9 cellular contexts compared by ENCODE assay signal in genomic region chr3:12558706-12559105, GRCh38. TPM values are rescaled to one million over a fixed set of nuclear protein-coding genes. Genes with fewer than 3 reads are reported as not detected.
DNase-seq lines count a peak whose midpoint lies in the region; ATAC-seq and TF ChIP-seq lines count a peak whose summit lies in the region.
"Had no signal": no experiment of that assay in that cellular context is flagged by ENCODE, and none has a peak within 500 bp of the region (broad histone marks: within the 10 kb centered on the region; RNA-seq: fewer than 3 reads in every experiment).

No MANE protein-coding gene starts in this region.

- H3K79me2 ChIP-seq in KMS-11 (ENCODE audit: insufficient read depth, low read depth): peaks cover 46% of the 10 kb centered on the region

- no peak for TF ChIP-seq EP300 in gastroesophageal sphincter (IDR thresholded peaks at IDR 0.05)

- peak overlapping the region in 5 of 8 donors; percentile 10 to 96 (median 85) for H3K27ac Mint-ChIP-seq in CD8-positive, alpha-beta memory T cell
- H3K27ac Mint-ChIP-seq in neural crest cell (ENCODE audit: unreplicated experiment): no peak overlapping the region

- H3K36me3 Mint-ChIP-seq in CD8-positive, alpha-beta memory T cell: peaks cover 0 to 11% (median 0%) of the 10 kb centered on the region in 3 donors
- no peaks in the 10 kb centered on the region for H3K36me3 Mint-ChIP-seq in neural crest cell (ENCODE audit: low read depth)

- CTCF ChIA-PET in CD8-positive, alpha-beta memory T cell (lab: Charles Lee): no interaction called here

- H2AFZ ChIP-seq in KMS-11 (ENCODE audit: low read depth): no peak overlapping the region

- H3K4me2 ChIP-seq in KMS-11: peak overlapping the region; percentile 78; the same call in 1 of the 2 replicates

- peaks cover 0 to 2% (median 0%) of the 10 kb centered on the region in 5 donors for H3K9me3 Mint-ChIP-seq in CD8-positive, alpha-beta memory T cell
- H3K9me3 Mint-ChIP-seq in neural crest cell: no peaks in the 10 kb centered on the region

- H3K27me3 Mint-ChIP-seq in CD8-positive, alpha-beta memory T cell: peaks cover 19 to 21% of the 10 kb centered on the region in 2 donors
- peaks cover 9% of the 10 kb centered on the region for H3K27me3 Mint-ChIP-seq in neural crest cell (ENCODE audit: low read depth)

- intact Hi-C loops in esophagus squamous epithelium (cut with DNase I): no loop called here
- intact Hi-C loops in posterior vena cava (cut with DNase I): loop anchor here in 1 of 2 donors (5.0 kb wide), 1 partner anchor 104 kb away; the partner anchor contains the start of gene RAF1

- no peak for DNase-seq in CD8-positive, alpha-beta memory T cell
- no peak for DNase-seq in coronary artery (ENCODE audit: low spot score)
- no peak for DNase-seq in neural crest cell (ENCODE audit: low read depth, low spot score)
- no peak for DNase-seq in esophagus squamous epithelium (lab: John Stamatoyannopoulos, UW)
- no peak for DNase-seq in posterior vena cava (ENCODE audit: low spot score)
- no peak for DNase-seq in AML-193 (lab: John Stamatoyannopoulos, UW)

- peaks cover 63 to 80% (median 74%) of the 10 kb centered on the region in 3 donors for H3K4me1 Mint-ChIP-seq in CD8-positive, alpha-beta memory T cell
- H3K4me1 Mint-ChIP-seq in neural crest cell: peaks cover 56% of the 10 kb centered on the region

- H3K4me3 ChIP-seq in CD8-positive, alpha-beta memory T cell (ENCODE audit: low read length): peak overlapping the region; percentile 72
- H3K4me3 ChIP-seq in KMS-11 (IDR thresholded peaks at IDR 0.05; ENCODE audit: insufficient read depth, low read depth, low read length) (no peak overlapping the region), coronary artery (peak overlapping the region; percentile 91), esophagus squamous epithelium (peak overlapping the region in 2 of 4 donors; percentile 94 to 96), gastroesophageal sphincter (peak overlapping the region in 1 of 2 donors; percentile 84)

- TF ChIP-seq CTCF in KMS-11 (conservative IDR thresholded peaks at IDR 0.05; ENCODE audit: low read depth, low read length) (no peak), coronary artery (IDR thresholded peaks at IDR 0.05) (no peak), neural crest cell (conservative IDR thresholded peaks at IDR 0.05) (no peak), esophagus squamous epithelium (IDR thresholded peaks at IDR 0.05) (no peak), gastroesophageal sphincter (IDR thresholded peaks at IDR 0.05) (no peak)

- POLR2A ChIA-PET in CD8-positive, alpha-beta memory T cell (lab: Charles Lee): no interaction called here

- H3K4me3 Mint-ChIP-seq in CD8-positive, alpha-beta memory T cell: peak overlapping the region in 6 of 7 donors; percentile 87 to 99 (median 91)
- peak overlapping the region; percentile 89 for H3K4me3 Mint-ChIP-seq in neural crest cell

- TF ChIP-seq POLR2A in esophagus squamous epithelium (IDR thresholded peaks at IDR 0.05): no peak
- TF ChIP-seq POLR2A in gastroesophageal sphincter (IDR thresholded peaks at IDR 0.05): no peak

- H4K20me1 ChIP-seq in KMS-11 (ENCODE audit: insufficient read depth): peaks cover 9% of the 10 kb centered on the region; the same call in 1 of the 2 replicates

- H3K4me1 ChIP-seq in CD8-positive, alpha-beta memory T cell (ENCODE audit: insufficient read depth, low read length): peaks cover 40% of the 10 kb centered on the region
- H3K4me1 ChIP-seq in KMS-11 (ENCODE audit: low read depth, poor library complexity, severe bottlenecking) (peaks cover 32% of the 10 kb centered on the region), esophagus squamous epithelium (peaks cover 0 to 74% (median 25%) of the 10 kb centered on the region in 3 donors), gastroesophageal sphincter (peaks cover 11 to 74% (median 35%) of the 10 kb centered on the region in 3 donors)

- H3K27ac ChIP-seq in CD8-positive, alpha-beta memory T cell (ENCODE audit: low read depth, low read length): no peak overlapping the region
- H3K27ac ChIP-seq in KMS-11: no peak overlapping the region
- H3K27ac ChIP-seq in coronary artery: no peak overlapping the region
- no peak overlapping the region for H3K27ac ChIP-seq in esophagus squamous epithelium
- no peak overlapping the region for H3K27ac ChIP-seq in gastroesophageal sphincter

- peaks cover 12% of the 10 kb centered on the region for H3K27me3 ChIP-seq in CD8-positive, alpha-beta memory T cell (ENCODE audit: insufficient read depth, low read length, poor library complexity, severe bottlenecking)
- H3K27me3 ChIP-seq in KMS-11 (ENCODE audit: insufficient read depth, low read depth): no peaks in the 10 kb centered on the region
- H3K27me3 ChIP-seq in esophagus squamous epithelium: peaks cover 0 to 15% (median 0%) of the 10 kb centered on the region in 4 donors
- H3K27me3 ChIP-seq in gastroesophageal sphincter: peaks cover 12% of the 10 kb centered on the region

- ATAC-seq in gastroesophageal sphincter: no peak
- ATAC-seq: esophagus mucosa had no signal

- H3K9me3 ChIP-seq in CD8-positive, alpha-beta memory T cell (ENCODE audit: low read length): no peaks in the 10 kb centered on the region
- H3K9me3 ChIP-seq in esophagus squamous epithelium: no peaks in the 10 kb centered on the region
- no peaks in the 10 kb centered on the region for H3K9me3 ChIP-seq in gastroesophageal sphincter

- WGBS in esophagus squamous epithelium, 2 donors: 66 to 81% methylated on average over 4 of the region's 4 CpGs
- 69 to 71% methylated on average over 3 to 4 of the region's 4 CpGs for WGBS in gastroesophageal sphincter (ENCODE audit: low coverage in 1 of 2), 2 donors

- no peaks in the 10 kb centered on the region for H3K36me3 ChIP-seq in CD8-positive, alpha-beta memory T cell (ENCODE audit: insufficient read depth, low read length)
- no peaks in the 10 kb centered on the region for H3K36me3 ChIP-seq in KMS-11 (ENCODE audit: insufficient read depth)
- H3K36me3 ChIP-seq in esophagus squamous epithelium: no peaks in the 10 kb centered on the region
- H3K36me3 ChIP-seq in gastroesophageal sphincter: no peaks in the 10 kb centered on the region

- H3K9ac ChIP-seq in KMS-11: no peak overlapping the region

RNA-seq across cellular contexts. Expression of gene MKRN2, which starts 1.8 kb away (rescaled TPM):
- 10 to 100 TPM; 30.0 to 33.6 TPM for total RNA-seq in CD8-positive, alpha-beta memory T cell
- polyA plus RNA-seq in CD8-positive, alpha-beta memory T cell: 51.6 TPM
- total RNA-seq in neural crest cell: 25.8 and 27.2 TPM in 2 replicates
- total RNA-seq in esophagus squamous epithelium: 10 to 100 TPM; 14.6 to 28.4 (median 19.4) TPM
- total RNA-seq in gastroesophageal sphincter: 10 to 100 TPM; 37.0 to 50.4 (median 38.3) TPM
- 10 to 100 TPM; 21.6 to 23.9 TPM for total RNA-seq in posterior vena cava

RNA-seq across cellular contexts. Expression of gene MKRN2OS, which starts 13.4 kb away (rescaled TPM):
- not detected for total RNA-seq in CD8-positive, alpha-beta memory T cell
- not detected for polyA plus RNA-seq in CD8-positive, alpha-beta memory T cell
- total RNA-seq in neural crest cell (not detected in 2 replicates), esophagus squamous epithelium (1 to 10 TPM in 3 of 4 donors, under 1 TPM in 1; 0.97 to 7.6 (median 2.5) TPM), gastroesophageal sphincter (1 to 10 TPM in 1 of 4 donors, not detected in 3; 1.3 TPM), posterior vena cava (not detected)
